Comparison of ENCODE assay signal across 23 cellular contexts in the genomic region with DNA sequence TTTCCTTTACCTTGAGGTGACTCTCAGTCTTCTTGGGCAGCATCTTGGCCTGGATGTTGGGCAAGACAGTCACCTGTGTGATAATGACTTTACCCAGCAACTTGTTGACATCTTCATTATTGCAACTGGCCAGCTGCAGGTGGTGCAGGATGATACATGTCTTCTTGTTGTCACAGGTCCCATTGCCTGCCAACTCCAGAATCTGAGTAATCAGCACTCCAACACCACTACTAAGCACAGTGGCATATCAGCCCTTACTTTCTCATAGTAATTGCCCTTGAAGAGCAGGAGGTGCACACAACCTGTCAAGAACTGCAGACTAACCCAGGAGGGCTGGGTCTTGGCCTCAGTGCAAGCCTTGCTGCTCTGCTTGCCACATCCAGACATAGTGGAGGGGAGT. TPM values are rescaled to one million over a fixed set of nuclear protein-coding genes. Genes with fewer than 3 reads are reported as not detected.
"Had no signal": no experiment of that assay in that cellular context is flagged by ENCODE, and none has a peak within 500 bp of the region (broad histone marks: within the 10 kb centered on the region; RNA-seq: fewer than 3 reads in every experiment).

No MANE protein-coding gene starts in this region.

- H3K9me3 ChIP-seq: colonic mucosa, esophagus squamous epithelium, gastrocnemius medialis, left lung, lower lobe of right lung, mucosa of descending colon had no signal

- H3K4me1 ChIP-seq: colonic mucosa, esophagus squamous epithelium, gastrocnemius medialis, heart right ventricle, left lung, lower lobe of right lung had no signal

- H3K27me3 ChIP-seq: colonic mucosa, esophagus squamous epithelium, gastrocnemius medialis, left lung had no signal

- H3K27ac ChIP-seq: colonic mucosa, esophagus squamous epithelium, gastrocnemius medialis, heart right ventricle, left lung, lower lobe of right lung had no signal

- FAIRE-seq: endometrium, islet of Langerhans, keratinocyte had no signal

- H3K4me3 ChIP-seq: colonic mucosa, esophagus squamous epithelium, gastrocnemius medialis, heart right ventricle, left lung, lower lobe of right lung, mucosa of descending colon had no signal

- DNase-seq: colonic mucosa; cortex of kidney; effector CD8-positive, alpha-beta T cell; effector memory CD8-positive, alpha-beta T cell; endodermal cell; esophagus squamous epithelium; foreskin fibroblast; foreskin melanocyte; gastrocnemius medialis; glutamatergic neuron; head of caudate nucleus; heart right ventricle; hippocampal formation; left cardiac atrium; left lung; left ventricle myocardium superior; lower lobe of right lung; mesenchymal stem cell; mucosa of descending colon had no signal

- ATAC-seq: effector memory CD8-positive, alpha-beta T cell; gastrocnemius medialis; heart right ventricle; left cardiac atrium; left lung; left ventricle myocardium superior; lower lobe of right lung; mucosa of descending colon had no signal

- H3K36me3 ChIP-seq: colonic mucosa, esophagus squamous epithelium, gastrocnemius medialis, heart right ventricle, left lung, lower lobe of right lung had no signal

RNA-seq across cellular contexts. Expression of a gene that starts 57.8 kb away (rescaled TPM):
- total RNA-seq: colonic mucosa, left ventricle myocardium superior, lower leg skin had no signal
